In genomic region chr15:51092480-51092879, GRCh38 we compare ENCODE assay signal across 18 cellular contexts. TPM values are rescaled to one million over a fixed set of nuclear protein-coding genes. Genes with fewer than 3 reads are reported as not detected.
"Had no signal": no experiment of that assay in that cellular context is flagged by ENCODE, and none has a peak within 500 bp of the region (broad histone marks: within the 10 kb centered on the region; RNA-seq: fewer than 3 reads in every experiment).

No MANE protein-coding gene starts in this region.

- ATAC-seq: activated naive CD8-positive, alpha-beta T cell treated with anti-CD3 and anti-CD28 coated beads, Interleukin-2, amount 50 U/mL, for 24 hours; mucosa of descending colon; naive thymus-derived CD8-positive, alpha-beta T cell; psoas muscle had no signal

- H3K9me3 ChIP-seq: mucosa of descending colon, psoas muscle had no signal

- H3K4me3 ChIP-seq: cardiac muscle cell, lung, mucosa of descending colon, psoas muscle, SK-N-MC had no signal

- DNase-seq: activated B cell treated with CpG ODN at 0.5 μM for 24 hours; activated CD4-positive, alpha-beta T cell treated with anti-CD3 and anti-CD28 coated beads, Interleukin-2, amount 10 ng/mL, durations not matched to agents 24 days and 14 days; activated naive CD4-positive, alpha-beta T cell; activated naive CD8-positive, alpha-beta T cell treated with anti-CD3 and anti-CD28 coated beads, Interleukin-2, amount 50 U/mL, for 24 hours; effector memory CD4-positive, alpha-beta T cell; foreskin fibroblast; left colon; mucosa of descending colon; naive thymus-derived CD8-positive, alpha-beta T cell; psoas muscle; stimulated activated CD4-positive, alpha-beta T cell treated with anti-CD3 and anti-CD28 coated beads, Interleukin-4, amount 100 ng/mL, for 1 hour; stimulated activated naive CD8-positive, alpha-beta T cell treated with anti-CD3 and anti-CD28 coated beads, Interleukin-15, amount 100 ng/mL, for 72 hours had no signal

- H3K4me3 Mint-ChIP-seq: activated B cell treated with CpG ODN at 0.5 μM for 24 hours; activated CD4-positive, alpha-beta T cell treated with anti-CD3 and anti-CD28 coated beads, Interleukin-2, amount 10 ng/mL, durations not matched to agents 24 days and 14 days; activated naive CD8-positive, alpha-beta T cell treated with anti-CD3 and anti-CD28 coated beads, Interleukin-2, amount 50 U/mL, for 24 hours; stimulated activated naive CD8-positive, alpha-beta T cell treated with anti-CD3 and anti-CD28 coated beads, Interleukin-15, amount 100 ng/mL, for 72 hours; T-helper 1 cell treated with Interleukin-12 subunit alpha and Interleukin-12 subunit beta and Interleukin-4 antibody, amounts not matched to agents 30 μg/mL and 1 μg/mL, for 36 hours had no signal

- H3K36me3 ChIP-seq: cardiac muscle cell had no signal

- H3K9me3 Mint-ChIP-seq: activated B cell treated with CpG ODN at 0.5 μM for 24 hours; activated CD4-positive, alpha-beta T cell treated with anti-CD3 and anti-CD28 coated beads, Interleukin-2, amount 10 ng/mL, durations not matched to agents 24 days and 14 days; activated naive CD8-positive, alpha-beta T cell treated with anti-CD3 and anti-CD28 coated beads, Interleukin-2, amount 50 U/mL, for 24 hours; activated T-helper 1 cell treated with anti-CD3 and anti-CD28 coated beads, Interleukin-12 subunit alpha, Interleukin-12 subunit beta, Interleukin-2, Interleukin-4 antibody, amounts not matched to agents 30 ng/mL and 10 ng/mL and 1 ng/mL, durations not matched to agents 14 hours and 24 hours and 36 hours; naive thymus-derived CD8-positive, alpha-beta T cell; stimulated activated naive CD8-positive, alpha-beta T cell treated with anti-CD3 and anti-CD28 coated beads, Interleukin-15, amount 100 ng/mL, for 72 hours; T-helper 1 cell treated with Interleukin-12 subunit alpha and Interleukin-12 subunit beta and Interleukin-4 antibody, amounts not matched to agents 30 μg/mL and 1 μg/mL, for 36 hours had no signal

- H3K27ac Mint-ChIP-seq: activated B cell treated with CpG ODN at 0.5 μM for 24 hours; activated CD4-positive, alpha-beta T cell treated with anti-CD3 and anti-CD28 coated beads, Interleukin-2, amount 10 ng/mL, durations not matched to agents 24 days and 14 days; activated naive CD8-positive, alpha-beta T cell treated with anti-CD3 and anti-CD28 coated beads, Interleukin-2, amount 50 U/mL, for 24 hours; activated T-helper 1 cell treated with anti-CD3 and anti-CD28 coated beads, Interleukin-12 subunit alpha, Interleukin-12 subunit beta, Interleukin-2, Interleukin-4 antibody, amounts not matched to agents 30 ng/mL and 10 ng/mL and 1 ng/mL, durations not matched to agents 14 hours and 24 hours and 36 hours; stimulated activated naive CD8-positive, alpha-beta T cell treated with anti-CD3 and anti-CD28 coated beads, Interleukin-15, amount 100 ng/mL, for 72 hours; T-helper 1 cell treated with Interleukin-12 subunit alpha and Interleukin-12 subunit beta and Interleukin-4 antibody, amounts not matched to agents 30 μg/mL and 1 μg/mL, for 36 hours had no signal

- H3K27ac ChIP-seq: cardiac muscle cell, psoas muscle, SK-N-MC had no signal

- H3K4me1 ChIP-seq: psoas muscle had no signal

RNA-seq across cellular contexts. Expression of gene TNFAIP8L3, which starts 2.2 kb away (rescaled TPM):
- total RNA-seq: activated B cell treated with CpG ODN at 0.5 μM for 24 hours; cardiac muscle cell; epithelial cell of proximal tubule; naive thymus-derived CD8-positive, alpha-beta T cell had no signal
- polyA plus RNA-seq: cardiac muscle cell; naive thymus-derived CD8-positive, alpha-beta T cell had no signal
